In the genomic region with DNA sequence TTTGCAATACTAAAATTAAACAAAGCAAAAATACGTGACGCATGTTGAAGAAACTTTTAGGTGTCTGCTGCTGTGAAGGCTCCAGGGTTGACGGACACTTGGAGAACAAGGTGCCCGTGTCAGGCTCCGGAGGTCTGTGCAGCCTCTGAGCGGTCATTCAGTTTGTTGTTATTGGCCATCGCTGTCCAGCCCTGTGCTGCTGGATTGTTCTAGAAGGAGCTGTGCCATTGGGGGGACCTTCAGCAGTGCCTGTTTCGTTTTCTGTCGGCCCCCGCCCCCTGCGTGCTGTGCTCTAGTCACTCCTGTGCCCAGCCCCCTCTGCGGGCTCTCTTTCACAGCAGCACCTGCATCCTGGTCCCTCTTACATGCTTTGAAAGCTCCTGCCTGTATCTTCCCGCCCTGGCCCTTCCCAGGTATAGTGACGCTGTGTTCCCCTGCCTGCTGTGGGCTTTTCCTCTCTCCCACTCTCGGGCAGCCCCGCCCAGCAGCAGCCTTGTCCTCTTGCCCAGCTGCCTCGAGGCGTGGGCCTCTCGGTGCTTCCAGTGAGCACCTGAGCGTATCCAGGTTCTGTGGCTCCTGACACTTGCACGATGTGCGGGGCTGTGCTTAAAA, we compare ENCODE assay signal across 1 cellular context.
TF ChIP-seq lines count a peak whose summit lies in the region.

No MANE protein-coding gene starts in this region.

TF ChIP-seq in SK-N-SH treated with all-trans-retinoic acid at 6 μM for 48 hours, 23 proteins besides CTCF, POLR2A, EP300 and RAD21 (continued from another document):
- TF ChIP-seq PPARA (CRISPR knock-in tag; IDR thresholded peaks at IDR 0.05; ENCODE audit: borderline replicate concordance): no peak
- no peak for TF ChIP-seq TCF4 (CRISPR knock-in tag; IDR thresholded peaks at IDR 0.05; ENCODE audit: borderline replicate concordance)
- no peak for TF ChIP-seq ZFP30 (CRISPR knock-in tag; IDR thresholded peaks at IDR 0.05)
